1 cellular context compared by ENCODE assay signal in the genomic region with DNA sequence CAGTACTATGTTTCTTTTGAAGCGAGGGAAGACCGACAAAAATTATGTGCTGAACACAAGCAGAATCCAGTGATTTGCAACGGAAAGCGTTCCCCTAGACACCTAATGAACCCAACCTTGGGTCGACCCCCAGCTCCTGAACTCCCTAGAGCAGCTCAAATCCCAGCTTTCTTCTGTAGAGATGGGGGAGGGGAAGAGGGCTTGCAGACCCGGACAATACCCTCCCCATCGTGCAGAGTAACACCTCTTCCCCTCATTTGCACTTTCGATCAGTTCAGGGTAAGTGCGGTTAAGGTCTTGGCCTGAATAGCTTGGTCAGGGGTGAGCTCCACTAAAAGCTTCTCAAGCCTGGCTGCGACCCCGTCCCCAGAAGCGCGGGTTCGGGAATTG.
TF ChIP-seq lines count a peak whose summit lies in the region.

No MANE protein-coding gene starts in this region.

TF ChIP-seq in GM12878, 131 proteins besides CTCF, POLR2A, EP300 and RAD21 (continued from another document):
- TF ChIP-seq REST (IDR thresholded peaks at IDR 0.05; ENCODE audit: low read depth, low read length) (no peak), GABPA (IDR thresholded peaks at IDR 0.05; ENCODE audit: low read depth) (no peak), IRF4 (IDR thresholded peaks at IDR 0.05; ENCODE audit: low read depth, low read length) (no peak)
